ENCODE assay signal across 8 cellular contexts in genomic region chr6:108589244-108589730, GRCh38. TPM values are rescaled to one million over a fixed set of nuclear protein-coding genes. Genes with fewer than 3 reads are reported as not detected.
DNase-seq lines count a peak whose midpoint lies in the region; ATAC-seq, FAIRE-seq and TF ChIP-seq lines count a peak whose summit lies in the region.

No MANE protein-coding gene starts in this region.

- intact Hi-C loops in Calu3 (cut with micrococcal nuclease; ENCODE audit: unreplicated experiment): no loop called here
- intact Hi-C loops in prostate gland (cut with DNase I): loop anchor here (2.0 kb wide), 2 partner anchors 28 to 66 kb away; partner anchors contain the start of gene FOXO3

- H3K79me2 ChIP-seq in MM.1S (ENCODE audit: low read length) (peaks cover 98% of the 10 kb centered on the region), astrocyte (ENCODE audit: insufficient read depth, low read length) (peaks cover 79% of the 10 kb centered on the region)

- H3K4me1 Mint-ChIP-seq in Calu3 (ENCODE audit: low read depth, unreplicated experiment): peaks cover 85% of the 10 kb centered on the region
- peaks cover 76% of the 10 kb centered on the region for H3K4me1 Mint-ChIP-seq in astrocyte (ENCODE audit: low read depth, unreplicated experiment)

- peak overlapping the region; percentile 79 for H3K9ac ChIP-seq in MM.1S (ENCODE audit: low read length)
- peak overlapping the region; percentile 32 for H3K9ac ChIP-seq in astrocyte (ENCODE audit: low read length)

- peak; percentile 80 for DNase-seq in Calu3
- DNase-seq in MM.1S: peak; percentile 74
- DNase-seq in astrocyte (ENCODE audit: low read depth): peak; percentile 56
- peak in 39 of 51 donors; percentile 7 to 86 (median 55) for DNase-seq in hypothalamus (lab: John Stamatoyannopoulos, UW)
- peak; percentile 95 for DNase-seq in prostate gland (ENCODE audit: low spot score)
- no peak for DNase-seq in middle frontal gyrus (ENCODE audit: extremely low spot score, low spot score)
- no peak for DNase-seq in GM03348 (ENCODE audit: low spot score)

- no peak for ATAC-seq in GM21737 (IDR thresholded peaks at IDR 0.05; ENCODE audit: unreplicated experiment)

- peak overlapping the region; percentile 88 for H3K4me2 ChIP-seq in MM.1S (ENCODE audit: low read depth, low read length)
- H3K4me2 ChIP-seq in astrocyte (ENCODE audit: low read length): peak overlapping the region; percentile 61

- peak; percentile 54 for FAIRE-seq in astrocyte (lab: Jason Lieb, UNC)

- H3K27ac Mint-ChIP-seq in Calu3 (ENCODE audit: unreplicated experiment) (peak overlapping the region; percentile 46), astrocyte (ENCODE audit: unreplicated experiment) (peak overlapping the region; percentile 65)

- H3K36me3 ChIP-seq in MM.1S (replicated peaks; ENCODE audit: insufficient read depth, low read length): no peaks in the 10 kb centered on the region
- no peaks in the 10 kb centered on the region for H3K36me3 ChIP-seq in astrocyte (ENCODE audit: insufficient read depth, low read length)
- H3K36me3 ChIP-seq in prostate gland: no peaks in the 10 kb centered on the region

- H3K27me3 Mint-ChIP-seq in Calu3 (ENCODE audit: unreplicated experiment): no peaks in the 10 kb centered on the region
- H3K27me3 Mint-ChIP-seq in astrocyte (ENCODE audit: low read depth, unreplicated experiment): no peaks in the 10 kb centered on the region

- H3K9me3 Mint-ChIP-seq in Calu3 (ENCODE audit: low read depth, unreplicated experiment) (no peaks in the 10 kb centered on the region), astrocyte (ENCODE audit: unreplicated experiment) (no peaks in the 10 kb centered on the region)

- H2AFZ ChIP-seq in MM.1S (ENCODE audit: low read length) (no peak overlapping the region), astrocyte (ENCODE audit: low read depth, low read length) (no peak overlapping the region)

- no peaks in the 10 kb centered on the region for H3K9me2 ChIP-seq in MM.1S (replicated peaks; ENCODE audit: insufficient read depth, low read length)

- H3K27ac ChIP-seq in MM.1S (ENCODE audit: low read length): peak overlapping the region; percentile 97
- peak overlapping the region; percentile 51 for H3K27ac ChIP-seq in astrocyte (ENCODE audit: low read depth, low read length)
- peak overlapping the region; percentile 85 for H3K27ac ChIP-seq in prostate gland

- H3K36me3 Mint-ChIP-seq in Calu3 (ENCODE audit: insufficient read depth, unreplicated experiment) (peaks cover 14% of the 10 kb centered on the region), astrocyte (ENCODE audit: low read depth, unreplicated experiment) (no peaks in the 10 kb centered on the region)

- WGBS in prostate gland: 7% methylated on average over 6 of the region's 6 CpGs

- TF ChIP-seq CTCF in Calu3 (IDR thresholded peaks at IDR 0.05; ENCODE audit: unreplicated experiment) (no peak), MM.1S (IDR thresholded peaks at IDR 0.05; ENCODE audit: low read length) (no peak), astrocyte (IDR thresholded peaks at IDR 0.05; ENCODE audit: insufficient read depth, low read depth, low read length) (no peak), prostate gland (IDR thresholded peaks at IDR 0.05) (no peak)

- BruUV-seq in Calu3 (replicated peaks; lab: Mats Ljungman, UMichigan): no TSS peak

- peaks cover 74% of the 10 kb centered on the region for H3K4me1 ChIP-seq in MM.1S (ENCODE audit: low read length)
- H3K4me1 ChIP-seq in astrocyte (ENCODE audit: insufficient read depth, low read length): peaks cover 44% of the 10 kb centered on the region
- peaks cover 60% of the 10 kb centered on the region for H3K4me1 ChIP-seq in prostate gland (replicated peaks)

- H3K27me3 ChIP-seq in MM.1S (replicated peaks; ENCODE audit: insufficient read depth, low read length): no peaks in the 10 kb centered on the region
- no peaks in the 10 kb centered on the region for H3K27me3 ChIP-seq in astrocyte (ENCODE audit: insufficient read depth, low read length)
- H3K27me3 ChIP-seq in prostate gland (replicated peaks; ENCODE audit: insufficient read depth): no peaks in the 10 kb centered on the region

- H3F3A ChIP-seq in MM.1S (ENCODE audit: insufficient read depth, low read length): peaks cover 93% of the 10 kb centered on the region

- TF ChIP-seq POLR2A in prostate gland (IDR thresholded peaks at IDR 0.05): peak; percentile 11

- H3K9me3 ChIP-seq in MM.1S (replicated peaks; ENCODE audit: insufficient read depth, low read length) (no peaks in the 10 kb centered on the region), astrocyte (ENCODE audit: insufficient read depth, low read depth, low read length) (no peaks in the 10 kb centered on the region), prostate gland (no peaks in the 10 kb centered on the region)

- CTCF ChIA-PET in Calu3 (lab: Charles Lee): interaction anchor here (0.5 to 1.3 kb wide), 6 partner anchors 10 to 147 kb away, joined by 3 to 5 read pairs (median 3); no protein-coding TSS in a partner anchor

- H3K4me3 ChIP-seq in MM.1S (ENCODE audit: low read length) (peak overlapping the region; percentile 39), astrocyte (ENCODE audit: insufficient read depth, low read depth, low read length) (no peak overlapping the region), prostate gland (peak overlapping the region in 1 of 2 donors; percentile 12)

- peaks cover 18% of the 10 kb centered on the region for H4K20me1 ChIP-seq in MM.1S (ENCODE audit: insufficient read depth, low read length)
- H4K20me1 ChIP-seq in astrocyte (ENCODE audit: insufficient read depth, low read length): peaks cover 67% of the 10 kb centered on the region

- H3K4me3 Mint-ChIP-seq in Calu3 (ENCODE audit: low read depth, unreplicated experiment): peak overlapping the region; percentile 45
- H3K4me3 Mint-ChIP-seq in astrocyte (ENCODE audit: unreplicated experiment): peak overlapping the region; percentile 22

RNA-seq across cellular contexts. Expression of gene FOXO3, which starts 28.6 kb away (rescaled TPM):
- total RNA-seq in Calu3 (2022) (44.1 and 45.5 TPM in 2 replicates), astrocyte (35.0 and 37.3 TPM in 2 replicates), prostate gland (100 to 1,000 TPM; 108 to 144 TPM)

Comparison
In these comparisons a context has a peak if more than half of its experiments do, and no peak if none do; other contexts are left out.
1. DNase-seq: peak in Calu3 (single experiment), MM.1S (single experiment), astrocyte (single experiment), hypothalamus (39 of 51) and prostate gland (single experiment); none in middle frontal gyrus (single experiment) and GM03348 (single experiment).
2. Peak in every context shown above with its lines, with median percentiles within 50 percentile points of each other: H3K27ac ChIP-seq.